In the genomic region with DNA sequence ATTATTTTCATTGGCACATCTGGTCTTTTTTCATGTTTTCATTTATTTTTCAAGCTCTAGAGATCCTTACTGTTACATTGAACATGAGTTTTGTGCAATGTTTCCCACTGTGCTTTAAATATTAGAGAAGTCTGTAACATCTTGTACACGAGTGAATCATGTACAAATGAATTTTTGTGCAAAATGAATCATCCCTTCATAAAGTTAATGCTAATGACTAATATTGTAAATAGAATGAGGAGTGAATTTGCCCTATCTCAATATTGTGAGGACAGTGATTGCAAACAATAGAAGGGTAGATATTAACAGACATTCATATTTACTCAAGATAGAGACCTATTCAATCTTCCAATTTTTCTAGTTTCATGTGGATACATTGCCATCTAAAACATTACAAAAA, we compare ENCODE assay signal across 21 cellular contexts.
DNase-seq lines count a peak whose midpoint lies in the region; TF ChIP-seq lines count a peak whose summit lies in the region.
"Had no signal": no experiment of that assay in that cellular context is flagged by ENCODE, and none has a peak within 500 bp of the region (broad histone marks: within the 10 kb centered on the region; RNA-seq: fewer than 3 reads in every experiment).

No MANE protein-coding gene starts in this region.

- CTCF ChIA-PET in Caco-2 (lab: Charles Lee): no interaction called here

- H3K4me1 ChIP-seq in ACC112 (ENCODE audit: control insufficient read depth, insufficient read depth, low read length, unreplicated experiment): peaks cover 9% of the 10 kb centered on the region
- H3K4me1 ChIP-seq in Caco-2: no peaks in the 10 kb centered on the region; the same call in 1 of the 2 replicates
- H3K4me1 ChIP-seq: HAP-1, SJCRH30 had no signal

- H3K27me3 ChIP-seq in ACC112 (ENCODE audit: insufficient read depth, low read length): no peaks in the 10 kb centered on the region
- no peaks in the 10 kb centered on the region for H3K27me3 ChIP-seq in Caco-2 (replicated peaks; ENCODE audit: control insufficient read depth, insufficient read depth, low read length)
- H3K27me3 ChIP-seq: SJCRH30 had no signal

- BruUV-seq in Caco-2 (replicated peaks; lab: Mats Ljungman, UMichigan): no TSS peak

- in situ Hi-C loops in astrocyte of the spinal cord (cut with HindIII; ENCODE audit: low sequenced_read_pairs): no loop called here

- DNase-seq in HT1080 (ENCODE audit: low read depth) (peak; percentile 6), astrocyte of the spinal cord (ENCODE audit: low read depth, low spot score) (peak; percentile 46), fibroblast of pulmonary artery (ENCODE audit: low read depth) (peak; percentile 39), SW 1271 (lab: John Stamatoyannopoulos, UW) (no peak), Caco-2 (no peak), 8988T (no peak), NCI-H345 treated with DMSO at 0.1 percent for 48 hours (lab: John Stamatoyannopoulos, UW; ENCODE audit: unreplicated experiment) (no peak)
- DNase-seq: ACHN, AML-193, DMS79, MV-4-11, NCI-H1417, NCI-H2029, NCI-H2171, NCI-H446 treated with DMSO at 0.1 percent for 48 hours, OCI-M1, RPMI8226, SJCRH30 had no signal

- peaks cover 5% of the 10 kb centered on the region; the same call in 1 of the 2 replicates for H3K9me3 ChIP-seq in Caco-2
- H3K9me3 ChIP-seq: HAP-1, SJCRH30 had no signal

- no peaks in the 10 kb centered on the region for H3K79me2 ChIP-seq in ACC112 (ENCODE audit: control insufficient read depth, insufficient read depth, low read length, unreplicated experiment)

- peak overlapping the region; percentile 5; the same call in 1 of the 2 replicates for H3K27ac ChIP-seq in ACC112 (ENCODE audit: low read depth, low read length)
- H3K27ac ChIP-seq: SJCRH30 had no signal

- H3K9me3 Mint-ChIP-seq in Caco-2 (ENCODE audit: unreplicated experiment): no peaks in the 10 kb centered on the region

- no peak for TF ChIP-seq CTCF in astrocyte of the spinal cord (IDR thresholded peaks at IDR 0.05; ENCODE audit: low read depth, low read length)
- no peak for TF ChIP-seq CTCF in fibroblast of pulmonary artery (IDR thresholded peaks at IDR 0.05; ENCODE audit: low read length, missing control alignments)
- no peak for TF ChIP-seq CTCF in Caco-2 (IDR thresholded peaks at IDR 0.05; ENCODE audit: insufficient read depth in 1 of 2, low read depth in 1 of 2, low read length in 1 of 2, severe bottlenecking in 1 of 2, unreplicated experiment in 1 of 2)

- POLR2A ChIA-PET in Caco-2 (lab: Charles Lee): no interaction called here

- intact Hi-C loops in Caco-2 (cut with micrococcal nuclease; ENCODE audit: unreplicated experiment): no loop called here

- H3K36me3 ChIP-seq in ACC112 (ENCODE audit: insufficient read depth, low read length) (no peaks in the 10 kb centered on the region), Caco-2 (ENCODE audit: control insufficient read depth, insufficient read depth, low read length) (no peaks in the 10 kb centered on the region)
- H3K36me3 ChIP-seq: HAP-1, SJCRH30 had no signal

- no peak overlapping the region for H3K27ac Mint-ChIP-seq in Caco-2 (ENCODE audit: unreplicated experiment)
- H3K27ac Mint-ChIP-seq: CD14-positive monocyte had no signal

- H3K4me3 Mint-ChIP-seq in Caco-2 (ENCODE audit: unreplicated experiment): no peak overlapping the region
- H3K4me3 Mint-ChIP-seq: CD14-positive monocyte had no signal

- no peaks in the 10 kb centered on the region for H3K36me3 Mint-ChIP-seq in Caco-2 (ENCODE audit: insufficient read depth, unreplicated experiment)
- H3K36me3 Mint-ChIP-seq: CD14-positive monocyte had no signal

- no peaks in the 10 kb centered on the region for H3K4me1 Mint-ChIP-seq in Caco-2 (ENCODE audit: low read depth, unreplicated experiment)
- H3K4me1 Mint-ChIP-seq: CD14-positive monocyte had no signal

- no peak overlapping the region for H2AFZ ChIP-seq in ACC112 (ENCODE audit: low read length, unreplicated experiment)

- H3K27me3 Mint-ChIP-seq in Caco-2 (ENCODE audit: insufficient read depth, unreplicated experiment): no peaks in the 10 kb centered on the region

- H3K4me3 ChIP-seq in ACC112 (ENCODE audit: low read depth, low read length) (no peak overlapping the region), astrocyte of the spinal cord (ENCODE audit: low read depth, low read length) (no peak overlapping the region), fibroblast of pulmonary artery (replicated peaks; ENCODE audit: low read depth, low read length) (no peak overlapping the region), Caco-2 (ENCODE audit: low read depth, low read length) (no peak overlapping the region)
- H3K4me3 ChIP-seq: HAP-1, SJCRH30 had no signal

Comparison
In these comparisons a context has a peak if more than half of its experiments do, and no peak if none do; other contexts are left out.
1. DNase-seq: peak in HT1080 (single experiment), astrocyte of the spinal cord (single experiment) and fibroblast of pulmonary artery (single experiment); none in SW 1271 (0 of 2), Caco-2 (0 of 2), 8988T (single experiment) and NCI-H345 treated with DMSO at 0.1 percent for 48 hours (single experiment).